ENCODE assay signal across 29 cellular contexts in the genomic region with DNA sequence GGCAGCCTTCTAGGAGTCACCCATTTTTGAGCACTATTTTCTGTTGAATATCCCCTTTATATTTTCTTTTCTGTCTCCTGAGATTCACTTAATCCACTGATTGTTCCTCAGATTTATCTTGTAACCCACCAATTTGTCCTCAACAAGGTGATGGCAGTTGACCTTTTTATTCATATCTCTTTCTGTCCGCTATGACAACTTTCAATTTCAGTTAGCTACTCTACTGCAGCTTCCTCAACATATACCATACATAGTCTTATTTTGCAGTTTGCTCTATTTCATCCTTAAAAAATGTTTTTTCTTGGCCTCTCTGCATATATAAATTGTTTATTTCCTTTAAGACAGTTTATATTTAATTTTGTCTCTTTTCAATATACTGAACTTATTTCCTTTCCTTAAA.
"Had no signal": no experiment of that assay in that cellular context is flagged by ENCODE, and none has a peak within 500 bp of the region (broad histone marks: within the 10 kb centered on the region; RNA-seq: fewer than 3 reads in every experiment).

No MANE protein-coding gene starts in this region.

- H3K27me3 ChIP-seq: ascending aorta, breast epithelium, cardiac muscle cell, colonic mucosa, esophagus squamous epithelium, gastroesophageal sphincter had no signal

- H3K4me1 ChIP-seq: ascending aorta, breast epithelium, colonic mucosa, esophagus squamous epithelium had no signal

- H3K4me3 ChIP-seq: ascending aorta, breast epithelium, cardiac muscle cell, colonic mucosa, esophagus squamous epithelium, gastroesophageal sphincter had no signal

- H3K9me3 ChIP-seq: ascending aorta, breast epithelium, colonic mucosa, esophagus squamous epithelium, gastroesophageal sphincter had no signal

- H3K27ac ChIP-seq: ascending aorta, breast epithelium, cardiac muscle cell, colonic mucosa, epithelial cell of prostate, esophagus squamous epithelium, gastroesophageal sphincter had no signal

- ATAC-seq: activated naive CD4-positive, alpha-beta T cell treated with anti-CD3 and anti-CD28 coated beads, Interleukin-2, amount 50 U/mL, for 72 hours; activated T-cell treated with anti-CD3 and anti-CD28 coated beads, Interleukin-2, amount 50 U/mL, for 72 hours; gastroesophageal sphincter had no signal

- DNase-seq: activated CD4-positive, alpha-beta memory T cell treated with anti-CD3 and anti-CD28 coated beads, Interleukin-2, amount 10 ng/mL, durations not matched to agents 7 days and 5 days; activated CD4-positive, alpha-beta T cell treated with anti-CD3 and anti-CD28 coated beads for 4 hours; activated CD4-positive, alpha-beta T cell treated with anti-CD3 and anti-CD28 coated beads, Interleukin-2, amount 10 ng/mL, durations not matched to agents 7 days and 5 days; activated CD4-positive, alpha-beta T cell treated with anti-CD3 and anti-CD28 coated beads, Interleukin-2, amount 50 U/mL, for 4 hours; activated CD4-positive, CD25-positive, alpha-beta regulatory T cell; activated CD4-positive, CD25-positive, alpha-beta regulatory T cell treated with anti-CD3 and anti-CD28 coated beads, Interleukin-2, amount 50 U/mL, for 72 hours; activated CD8-positive, alpha-beta memory T cell treated with anti-CD3 and anti-CD28 coated beads, Interleukin-2, amount 50 U/mL, for 48 hours; activated gamma-delta T cell; activated naive CD4-positive, alpha-beta T cell; activated naive CD4-positive, alpha-beta T cell treated with anti-CD3 and anti-CD28 coated beads, Interleukin-2, amount 10 ng/mL, durations not matched to agents 7 days and 5 days; activated naive CD8-positive, alpha-beta T cell treated with anti-CD3 and anti-CD28 coated beads, Interleukin-2, amount 10 ng/mL, durations not matched to agents 7 days and 5 days; activated T-cell treated with anti-CD3 and anti-CD28 coated beads for 4 hours; activated T-cell treated with anti-CD3 and anti-CD28 coated beads, Interleukin-2, amount 50 U/mL, for 24 hours; activated T-cell treated with anti-CD3 and anti-CD28 coated beads, Interleukin-2, amount 50 U/mL, for 72 hours; central memory CD4-positive, alpha-beta T cell; cerebellar nuclear complex; colonic mucosa; effector CD8-positive, alpha-beta T cell; esophagus squamous epithelium; foreskin melanocyte; head of caudate nucleus; T-helper 2 cell had no signal

- FAIRE-seq: endothelial cell of umbilical vein had no signal

- H3K36me3 ChIP-seq: ascending aorta, breast epithelium, cardiac muscle cell, colonic mucosa, esophagus squamous epithelium, gastroesophageal sphincter had no signal
